ENCODE assay signal across 8 cellular contexts in the genomic region with DNA sequence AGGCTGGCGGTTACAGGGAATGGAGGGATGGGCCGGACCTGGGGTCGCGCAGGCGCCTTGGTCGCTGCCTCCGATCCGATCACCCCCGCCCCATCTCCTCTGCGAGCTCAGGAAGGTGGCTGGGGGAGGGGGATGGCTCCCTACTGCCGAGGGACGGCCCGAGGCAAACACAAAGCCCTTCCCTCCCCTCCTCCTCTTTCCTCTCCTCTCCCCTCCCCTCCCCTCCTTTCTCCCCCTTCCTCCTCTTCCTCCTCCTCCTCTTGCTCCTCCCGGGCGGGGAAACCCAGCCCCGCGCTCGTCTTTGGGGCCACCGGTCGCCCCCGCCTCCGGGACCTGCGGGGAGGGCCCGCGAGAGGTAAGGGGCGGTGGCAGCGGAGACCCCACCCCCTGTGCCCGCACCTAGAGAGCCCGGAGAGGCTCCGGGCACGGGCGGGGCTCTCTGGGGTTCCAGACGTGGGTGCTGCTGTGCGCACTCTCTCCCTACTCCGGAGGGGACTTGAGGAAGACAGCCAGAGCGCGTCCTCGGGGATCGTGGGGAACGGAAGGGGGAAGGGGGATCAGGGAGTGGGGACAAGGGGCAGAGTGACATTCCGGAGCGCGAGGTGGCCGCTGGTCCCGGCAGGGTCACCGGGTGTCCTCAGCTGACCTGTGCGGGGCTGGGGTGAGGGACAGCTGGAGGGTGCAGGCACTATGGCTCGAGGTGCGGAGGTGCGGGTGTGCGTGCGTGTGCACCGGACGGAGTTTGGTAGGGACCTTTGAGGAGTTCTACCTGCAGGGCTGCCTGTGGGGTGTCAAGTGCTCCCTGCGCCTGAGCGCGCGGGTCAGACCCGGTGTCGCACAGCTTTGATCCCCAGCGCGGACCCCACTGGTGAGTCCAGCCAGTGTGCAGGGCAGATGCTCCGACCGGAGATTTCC. TPM values are rescaled to one million over a fixed set of nuclear protein-coding genes. Genes with fewer than 3 reads are reported as not detected.
DNase-seq lines count a peak whose midpoint lies in the region; ATAC-seq and TF ChIP-seq lines count a peak whose summit lies in the region.

A gene with protein sequence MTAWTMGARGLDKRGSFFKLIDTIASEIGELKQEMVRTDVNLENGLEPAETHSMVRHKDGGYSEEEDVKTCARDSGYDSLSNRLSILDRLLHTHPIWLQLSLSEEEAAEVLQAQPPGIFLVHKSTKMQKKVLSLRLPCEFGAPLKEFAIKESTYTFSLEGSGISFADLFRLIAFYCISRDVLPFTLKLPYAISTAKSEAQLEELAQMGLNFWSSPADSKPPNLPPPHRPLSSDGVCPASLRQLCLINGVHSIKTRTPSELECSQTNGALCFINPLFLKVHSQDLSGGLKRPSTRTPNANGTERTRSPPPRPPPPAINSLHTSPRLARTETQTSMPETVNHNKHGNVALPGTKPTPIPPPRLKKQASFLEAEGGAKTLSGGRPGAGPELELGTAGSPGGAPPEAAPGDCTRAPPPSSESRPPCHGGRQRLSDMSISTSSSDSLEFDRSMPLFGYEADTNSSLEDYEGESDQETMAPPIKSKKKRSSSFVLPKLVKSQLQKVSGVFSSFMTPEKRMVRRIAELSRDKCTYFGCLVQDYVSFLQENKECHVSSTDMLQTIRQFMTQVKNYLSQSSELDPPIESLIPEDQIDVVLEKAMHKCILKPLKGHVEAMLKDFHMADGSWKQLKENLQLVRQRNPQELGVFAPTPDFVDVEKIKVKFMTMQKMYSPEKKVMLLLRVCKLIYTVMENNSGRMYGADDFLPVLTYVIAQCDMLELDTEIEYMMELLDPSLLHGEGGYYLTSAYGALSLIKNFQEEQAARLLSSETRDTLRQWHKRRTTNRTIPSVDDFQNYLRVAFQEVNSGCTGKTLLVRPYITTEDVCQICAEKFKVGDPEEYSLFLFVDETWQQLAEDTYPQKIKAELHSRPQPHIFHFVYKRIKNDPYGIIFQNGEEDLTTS (plus strand): TSS at position 286 of the 915 bp plus-strand sequence. CDS start 131,344 bp downstream, outside the sequence.

- peaks cover 36% of the 10 kb centered on the region for H3K4me1 ChIP-seq in vagina

- H3K4me3 ChIP-seq in GM08714 (ENCODE audit: low read length) (peak within 1 kb of the TSS; percentile 5; the same call in 1 of the 2 replicates), vagina (peak within 1 kb of the TSS; percentile 53 to 76)

- no peaks in the 10 kb centered on the region for H3K9me3 ChIP-seq in vagina

- H3K27ac ChIP-seq in vagina: peak within 1 kb of the TSS; percentile 96

- peaks cover 28% of the 10 kb centered on the region for H3K27me3 Mint-ChIP-seq in activated T-helper 1 cell treated with anti-CD3 and anti-CD28 coated beads, Interleukin-12 subunit alpha, Interleukin-12 subunit beta, Interleukin-2, Interleukin-4 antibody, amounts not matched to agents 30 ng/mL and 10 ng/mL and 1 ng/mL, durations not matched to agents 14 hours and 24 hours and 36 hours (ENCODE audit: insufficient read depth)
- H3K27me3 Mint-ChIP-seq in natural killer cell treated with Interleukin-12 subunit alpha and Interleukin-12 subunit beta and Interleukin-15 and Interleukin-18, amount 100 ng/mL, for 72 hours: peaks cover 36 to 42% of the 10 kb centered on the region in 2 donors

- peak within 1 kb of the TSS; percentile 39 for H3K4me3 Mint-ChIP-seq in activated T-helper 1 cell treated with anti-CD3 and anti-CD28 coated beads, Interleukin-12 subunit alpha, Interleukin-12 subunit beta, Interleukin-2, Interleukin-4 antibody, amounts not matched to agents 30 ng/mL and 10 ng/mL and 1 ng/mL, durations not matched to agents 14 hours and 24 hours and 36 hours
- H3K4me3 Mint-ChIP-seq in natural killer cell treated with Interleukin-12 subunit alpha and Interleukin-12 subunit beta and Interleukin-15 and Interleukin-18, amount 100 ng/mL, for 72 hours: no peak within 1 kb of the TSS

- no peaks in the 10 kb centered on the region for H3K36me3 ChIP-seq in vagina

- H3K4me1 Mint-ChIP-seq in activated T-helper 1 cell treated with anti-CD3 and anti-CD28 coated beads, Interleukin-12 subunit alpha, Interleukin-12 subunit beta, Interleukin-2, Interleukin-4 antibody, amounts not matched to agents 30 ng/mL and 10 ng/mL and 1 ng/mL, durations not matched to agents 14 hours and 24 hours and 36 hours (ENCODE audit: low read depth): no peaks in the 10 kb centered on the region
- H3K4me1 Mint-ChIP-seq in natural killer cell treated with Interleukin-12 subunit alpha and Interleukin-12 subunit beta and Interleukin-15 and Interleukin-18, amount 100 ng/mL, for 72 hours (ENCODE audit: low read depth in 2 of 2): no peaks in the 10 kb centered on the region

- peak; percentile 56 to 60 for ATAC-seq in natural killer cell treated with Interleukin-12 subunit alpha and Interleukin-12 subunit beta and Interleukin-15 and Interleukin-18, amount 100 ng/mL, for 72 hours
- ATAC-seq in GM21723 (IDR thresholded peaks at IDR 0.05; ENCODE audit: unreplicated experiment): no peak

- no peak within 1 kb of the TSS for H3K27ac Mint-ChIP-seq in activated T-helper 1 cell treated with anti-CD3 and anti-CD28 coated beads, Interleukin-12 subunit alpha, Interleukin-12 subunit beta, Interleukin-2, Interleukin-4 antibody, amounts not matched to agents 30 ng/mL and 10 ng/mL and 1 ng/mL, durations not matched to agents 14 hours and 24 hours and 36 hours
- no peak within 1 kb of the TSS for H3K27ac Mint-ChIP-seq in natural killer cell treated with Interleukin-12 subunit alpha and Interleukin-12 subunit beta and Interleukin-15 and Interleukin-18, amount 100 ng/mL, for 72 hours

- no peak for TF ChIP-seq CTCF in vagina (IDR thresholded peaks at IDR 0.05)

- peak; percentile 90 for DNase-seq in NCI-H146 treated with DMSO at 0.1 percent for 48 hours (lab: John Stamatoyannopoulos, UW; ENCODE audit: unreplicated experiment)
- no peak for DNase-seq in activated T-helper 1 cell treated with anti-CD3 and anti-CD28 coated beads, Interleukin-12 subunit alpha, Interleukin-12 subunit beta, Interleukin-2, Interleukin-4 antibody, amounts not matched to agents 30 ng/mL and 10 ng/mL and 1 ng/mL, durations not matched to agents 14 hours and 24 hours and 36 hours (ENCODE audit: low spot score)
- peak; percentile 55 for DNase-seq in germinal center (ENCODE audit: low spot score)
- no peak for DNase-seq in natural killer cell treated with Interleukin-12 subunit alpha and Interleukin-12 subunit beta and Interleukin-15 and Interleukin-18, amount 100 ng/mL, for 72 hours (ENCODE audit: low spot score)
- DNase-seq in vagina (ENCODE audit: extremely low spot score in 2 of 2): peak in 1 of 2 donors; percentile 94
- no peak for DNase-seq in activated CD8-positive, alpha-beta memory T cell treated with anti-CD3 and anti-CD28 coated beads, Interleukin-2, amount 50 U/mL, for 48 hours

- no peaks in the 10 kb centered on the region for H3K36me3 Mint-ChIP-seq in activated T-helper 1 cell treated with anti-CD3 and anti-CD28 coated beads, Interleukin-12 subunit alpha, Interleukin-12 subunit beta, Interleukin-2, Interleukin-4 antibody, amounts not matched to agents 30 ng/mL and 10 ng/mL and 1 ng/mL, durations not matched to agents 14 hours and 24 hours and 36 hours (ENCODE audit: low read depth)
- no peaks in the 10 kb centered on the region for H3K36me3 Mint-ChIP-seq in natural killer cell treated with Interleukin-12 subunit alpha and Interleukin-12 subunit beta and Interleukin-15 and Interleukin-18, amount 100 ng/mL, for 72 hours

- peak in 1 of 2 donors; percentile 13 for TF ChIP-seq POLR2A in vagina (IDR thresholded peaks at IDR 0.05)

- H3K9me3 Mint-ChIP-seq in activated T-helper 1 cell treated with anti-CD3 and anti-CD28 coated beads, Interleukin-12 subunit alpha, Interleukin-12 subunit beta, Interleukin-2, Interleukin-4 antibody, amounts not matched to agents 30 ng/mL and 10 ng/mL and 1 ng/mL, durations not matched to agents 14 hours and 24 hours and 36 hours: no peaks in the 10 kb centered on the region
- H3K9me3 Mint-ChIP-seq in natural killer cell treated with Interleukin-12 subunit alpha and Interleukin-12 subunit beta and Interleukin-15 and Interleukin-18, amount 100 ng/mL, for 72 hours: no peaks in the 10 kb centered on the region

- intact Hi-C loops in activated T-helper 1 cell treated with anti-CD3 and anti-CD28 coated beads, Interleukin-12 subunit alpha, Interleukin-12 subunit beta, Interleukin-2, Interleukin-4 antibody, amounts not matched to agents 30 ng/mL and 10 ng/mL and 1 ng/mL, durations not matched to agents 14 hours and 24 hours and 36 hours (cut with micrococcal nuclease): no loop called here
- intact Hi-C loops in vagina (cut with DNase I): no loop called here

- no peaks in the 10 kb centered on the region for H3K27me3 ChIP-seq in vagina

RNA-seq across cellular contexts. Expression of the gene that starts here (rescaled TPM):
- not detected in 2 replicates for total RNA-seq in activated T-helper 1 cell treated with anti-CD3 and anti-CD28 coated beads, Interleukin-12 subunit alpha, Interleukin-12 subunit beta, Interleukin-2, Interleukin-4 antibody, amounts not matched to agents 30 ng/mL and 10 ng/mL and 1 ng/mL, durations not matched to agents 14 hours and 24 hours and 36 hours
- not detected for total RNA-seq in natural killer cell treated with Interleukin-12 subunit alpha and Interleukin-12 subunit beta and Interleukin-15 and Interleukin-18, amount 100 ng/mL, for 72 hours
- total RNA-seq in vagina: 86.9 TPM

Comparison
In these comparisons a context has a peak if more than half of its experiments do, and no peak if none do; other contexts are left out.
1. RNA of the gene that starts here (total RNA-seq): 86.9 TPM in vagina (single experiment); not detected in natural killer cell treated with Interleukin-12 subunit alpha and Interleukin-12 subunit beta and Interleukin-15 and Interleukin-18, amount 100 ng/mL, for 72 hours and not detected in activated T-helper 1 cell treated with anti-CD3 and anti-CD28 coated beads, Interleukin-12 subunit alpha, Interleukin-12 subunit beta, Interleukin-2, Interleukin-4 antibody, amounts not matched to agents 30 ng/mL and 10 ng/mL and 1 ng/mL, durations not matched to agents 14 hours and 24 hours and 36 hours; every median in the first group is over 10 times any median in the second.
2. Peak in ATAC-seq in natural killer cell treated with Interleukin-12 subunit alpha and Interleukin-12 subunit beta and Interleukin-15 and Interleukin-18, amount 100 ng/mL, for 72 hours; RNA of the gene not detected or under 1 TPM.
3. DNase-seq: peak in NCI-H146 treated with DMSO at 0.1 percent for 48 hours (single experiment) and germinal center (single experiment); none in activated T-helper 1 cell treated with anti-CD3 and anti-CD28 coated beads, Interleukin-12 subunit alpha, Interleukin-12 subunit beta, Interleukin-2, Interleukin-4 antibody, amounts not matched to agents 30 ng/mL and 10 ng/mL and 1 ng/mL, durations not matched to agents 14 hours and 24 hours and 36 hours (single experiment), natural killer cell treated with Interleukin-12 subunit alpha and Interleukin-12 subunit beta and Interleukin-15 and Interleukin-18, amount 100 ng/mL, for 72 hours (single experiment) and activated CD8-positive, alpha-beta memory T cell treated with anti-CD3 and anti-CD28 coated beads, Interleukin-2, amount 50 U/mL, for 48 hours (single experiment).